11 cellular contexts compared by ENCODE assay signal in the genomic region with DNA sequence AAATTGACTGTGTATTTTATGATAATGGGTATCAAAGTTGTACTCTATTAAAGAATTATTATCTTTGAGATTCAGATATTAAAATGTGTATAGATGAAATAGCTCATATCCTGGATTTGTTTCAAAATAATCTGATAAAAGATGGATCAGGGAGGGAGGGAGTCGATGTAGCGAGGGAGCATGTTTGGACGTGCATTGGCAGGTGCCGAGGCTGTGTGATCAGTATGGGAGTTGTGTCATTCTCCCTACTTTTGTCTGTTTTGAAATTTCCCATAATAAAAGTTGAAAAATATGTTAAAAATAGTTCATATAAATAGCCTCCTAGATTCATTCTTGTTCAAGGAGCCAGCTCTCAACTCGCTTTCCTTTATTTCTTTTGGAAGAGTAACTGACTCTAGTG.
A peak's percentile ranks its signal among the peaks of the same experiment; 100 is the strongest.
DNase-seq lines count a peak whose midpoint lies in the region; ATAC-seq and TF ChIP-seq lines count a peak whose summit lies in the region.
"Had no signal": no experiment of that assay in that cellular context is flagged by ENCODE, and none has a peak within 500 bp of the region (broad histone marks: within the 10 kb centered on the region; RNA-seq: fewer than 3 reads in every experiment).

No MANE protein-coding gene starts in this region.

- WGBS in spleen, 5 donors: 75 to 89% (median 81%) methylated on average over 5 of the region's 5 CpGs

- H3K27me3 Mint-ChIP-seq in activated CD4-positive, alpha-beta T cell treated with anti-CD3 and anti-CD28 coated beads for 36 hours: no peaks in the 10 kb centered on the region
- H3K27me3 Mint-ChIP-seq in activated CD8-positive, alpha-beta T cell treated with anti-CD3 and anti-CD28 coated beads for 36 hours: no peaks in the 10 kb centered on the region
- H3K27me3 Mint-ChIP-seq: activated B cell treated with CpG ODN at 0.5 μM for 24 hours had no signal

- POLR2A ChIA-PET in activated CD4-positive, alpha-beta T cell treated with anti-CD3 and anti-CD28 coated beads for 36 hours (lab: Charles Lee): interaction anchor here (3.0 kb wide), 1 partner anchor 12 kb away, joined by 23 read pairs; no protein-coding TSS in a partner anchor
- POLR2A ChIA-PET in activated CD8-positive, alpha-beta T cell treated with anti-CD3 and anti-CD28 coated beads for 36 hours (lab: Charles Lee): interaction anchor here (1.5 to 2.3 kb wide), 5 partner anchors 12 to 51 kb away, joined by 3 to 7 read pairs (median 4); no protein-coding TSS in a partner anchor

- CTCF ChIA-PET in activated CD4-positive, alpha-beta T cell treated with anti-CD3 and anti-CD28 coated beads for 36 hours (lab: Charles Lee): interaction anchor here (0.9 to 3.8 kb wide), 8 partner anchors 10 to 66 kb away, joined by 3 to 24 read pairs (median 6); no protein-coding TSS in a partner anchor
- CTCF ChIA-PET in activated CD8-positive, alpha-beta T cell treated with anti-CD3 and anti-CD28 coated beads for 36 hours (lab: Charles Lee): interaction anchor here (0.6 to 6.1 kb wide), 7 partner anchors 12 to 254 kb away, joined by 3 to 39 read pairs (median 5); no protein-coding TSS in a partner anchor

- intact Hi-C loops in activated CD4-positive, alpha-beta T cell treated with anti-CD3 and anti-CD28 coated beads for 36 hours (cut with DNase I, micrococcal nuclease): loop anchor here in 1 of 2 experiments (2.0 kb wide), 3 partner anchors 39 to 71 kb away; no protein-coding TSS in a partner anchor
- intact Hi-C loops in activated CD8-positive, alpha-beta T cell treated with anti-CD3 and anti-CD28 coated beads for 36 hours (cut with micrococcal nuclease): loop anchor here (2.0 kb wide), 1 partner anchor 45 kb away; no protein-coding TSS in a partner anchor
- intact Hi-C loops in spleen (cut with DNase I; ENCODE audit: low total_unique reads): no loop called here

- DNase-seq in activated CD4-positive, alpha-beta T cell treated with anti-CD3 and anti-CD28 coated beads for 36 hours: no peak
- no peak for DNase-seq in activated CD4-positive, alpha-beta T cell treated with anti-CD3 and anti-CD28 coated beads, Interleukin-2, amount 50 U/mL, for 4 hours
- DNase-seq in activated CD8-positive, alpha-beta T cell treated with anti-CD3 and anti-CD28 coated beads for 36 hours: no peak
- DNase-seq in foreskin keratinocyte (peak in 1 of 2 donors; percentile 63), spleen (no peak), SIG-M5 treated with dmso at 0.1 percent for 504 hours (lab: John Stamatoyannopoulos, UW; ENCODE audit: unreplicated experiment) (no peak), NCI-H1436 (lab: John Stamatoyannopoulos, UW) (no peak)
- DNase-seq: activated B cell treated with CpG ODN at 0.5 μM for 24 hours, NCI-H526 treated with DMSO at 0.1 percent for 48 hours, nucleus accumbens had no signal

- H3K27ac ChIP-seq in foreskin keratinocyte (peak overlapping the region; percentile 49), spleen (peak overlapping the region in 7 of 8 donors; percentile 47 to 85 (median 77))

- H3K27ac Mint-ChIP-seq in activated CD4-positive, alpha-beta T cell treated with anti-CD3 and anti-CD28 coated beads for 36 hours: peak overlapping the region; percentile 67
- H3K27ac Mint-ChIP-seq in activated CD8-positive, alpha-beta T cell treated with anti-CD3 and anti-CD28 coated beads for 36 hours: peak overlapping the region; percentile 87
- H3K27ac Mint-ChIP-seq: activated B cell treated with CpG ODN at 0.5 μM for 24 hours had no signal

- H3K4me1 ChIP-seq in foreskin keratinocyte (peaks cover 30% of the 10 kb centered on the region), spleen (peaks cover 24 to 75% (median 50%) of the 10 kb centered on the region in 6 donors)

- no peak for ATAC-seq in activated CD4-positive, alpha-beta T cell treated with anti-CD3 and anti-CD28 coated beads for 36 hours
- ATAC-seq in activated CD8-positive, alpha-beta T cell treated with anti-CD3 and anti-CD28 coated beads for 36 hours: no peak
- peak; percentile 13 for ATAC-seq in foreskin keratinocyte
- ATAC-seq in HG03045 (IDR thresholded peaks at IDR 0.05; ENCODE audit: unreplicated experiment): no peak

- H3K4me1 Mint-ChIP-seq in activated CD4-positive, alpha-beta T cell treated with anti-CD3 and anti-CD28 coated beads for 36 hours: peaks cover 89% of the 10 kb centered on the region
- H3K4me1 Mint-ChIP-seq in activated CD8-positive, alpha-beta T cell treated with anti-CD3 and anti-CD28 coated beads for 36 hours (ENCODE audit: low read depth): peaks cover 92% of the 10 kb centered on the region

- no peak for TF ChIP-seq POLR2A in spleen (IDR thresholded peaks at IDR 0.05)

- no peaks in the 10 kb centered on the region for H3K27me3 ChIP-seq in foreskin keratinocyte
- H3K27me3 ChIP-seq in spleen (replicated peaks in 1 of 7): no peaks in the 10 kb centered on the region

- TF ChIP-seq CTCF in activated CD8-positive, alpha-beta T cell treated with anti-CD3 and anti-CD28 coated beads for 36 hours (IDR thresholded peaks at IDR 0.05): no peak
- TF ChIP-seq CTCF in foreskin keratinocyte (conservative IDR thresholded peaks at IDR 0.05): no peak
- no peak for TF ChIP-seq CTCF in spleen (IDR thresholded peaks at IDR 0.05 in 8 of 11, conservative IDR thresholded peaks at IDR 0.05 in 3 of 11)

- peaks cover 1% of the 10 kb centered on the region for H3K9me3 Mint-ChIP-seq in activated CD4-positive, alpha-beta T cell treated with anti-CD3 and anti-CD28 coated beads for 36 hours (ENCODE audit: low read depth)
- peaks cover 9% of the 10 kb centered on the region for H3K9me3 Mint-ChIP-seq in activated CD8-positive, alpha-beta T cell treated with anti-CD3 and anti-CD28 coated beads for 36 hours
- H3K9me3 Mint-ChIP-seq: activated B cell treated with CpG ODN at 0.5 μM for 24 hours had no signal

- H3K36me3 Mint-ChIP-seq in activated CD4-positive, alpha-beta T cell treated with anti-CD3 and anti-CD28 coated beads for 36 hours (ENCODE audit: low read depth): peaks cover 45% of the 10 kb centered on the region
- peaks cover 73% of the 10 kb centered on the region for H3K36me3 Mint-ChIP-seq in activated CD8-positive, alpha-beta T cell treated with anti-CD3 and anti-CD28 coated beads for 36 hours (ENCODE audit: low read depth)

- H3K4me3 ChIP-seq in spleen: no peak overlapping the region

- no peak overlapping the region for H3K4me3 Mint-ChIP-seq in activated CD4-positive, alpha-beta T cell treated with anti-CD3 and anti-CD28 coated beads for 36 hours
- no peak overlapping the region for H3K4me3 Mint-ChIP-seq in activated CD8-positive, alpha-beta T cell treated with anti-CD3 and anti-CD28 coated beads for 36 hours
- H3K4me3 Mint-ChIP-seq: activated B cell treated with CpG ODN at 0.5 μM for 24 hours had no signal

- H3K36me3 ChIP-seq in spleen: peaks cover 0 to 6% (median 0%) of the 10 kb centered on the region in 6 donors

- H3K9me3 ChIP-seq in spleen: no peaks in the 10 kb centered on the region
